Comparison of ENCODE assay signal across 1 cellular context in the genomic region with DNA sequence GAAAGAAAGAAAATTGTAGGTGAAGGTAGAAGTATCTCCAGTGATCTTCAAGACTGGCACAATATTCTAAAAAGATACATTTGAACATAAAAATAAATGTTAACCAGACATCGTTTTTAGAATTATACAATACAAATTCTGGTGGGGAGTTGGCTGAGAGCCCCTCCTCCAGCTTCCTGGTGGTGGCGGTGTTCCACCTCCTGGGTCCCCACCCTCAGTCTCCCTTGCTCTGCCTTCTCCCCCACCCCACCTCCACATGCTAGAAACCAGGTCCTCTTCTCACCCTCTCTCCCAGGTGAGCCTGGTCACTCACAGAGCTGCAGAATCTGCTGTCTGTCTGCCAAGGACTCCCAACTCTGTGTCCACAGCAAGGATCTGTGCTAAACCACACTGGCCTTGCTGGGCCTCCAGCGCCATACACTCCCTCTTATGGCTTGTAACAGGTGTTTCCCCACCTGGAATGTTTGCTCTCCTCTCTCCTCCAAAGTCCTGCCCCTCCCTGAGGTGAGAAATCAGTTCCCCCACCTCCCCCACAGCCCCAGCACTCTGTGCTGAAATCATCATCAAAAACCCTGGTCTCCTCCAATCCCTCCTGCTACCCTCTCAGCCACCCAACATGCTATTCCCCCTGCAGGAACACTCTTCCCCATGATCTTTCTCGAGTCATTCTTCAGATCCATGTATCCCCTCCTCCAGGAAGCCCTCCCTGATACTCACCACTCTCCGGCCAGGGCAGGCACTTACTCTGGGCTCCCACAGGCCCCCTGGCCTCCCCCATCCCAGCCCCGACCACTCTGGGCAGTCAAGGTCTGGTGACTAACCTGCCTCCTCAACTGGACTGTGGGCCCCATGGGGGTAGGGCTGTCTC.
TF ChIP-seq lines count a peak whose summit lies in the region.

No MANE protein-coding gene starts in this region.

TF ChIP-seq in H1, 55 proteins besides CTCF, POLR2A, EP300 and RAD21:
- TF ChIP-seq RNF2 (IDR thresholded peaks at IDR 0.05; ENCODE audit: borderline replicate concordance, low read depth, low read length, missing control alignments, poor library complexity, severe bottlenecking) (no peak), KDM1A (IDR thresholded peaks at IDR 0.05; ENCODE audit: borderline replicate concordance, low read length) (peak; percentile 82; the same call in 1 of the 2 replicates)
